ENCODE assay signal across 1 cellular context in the genomic region with DNA sequence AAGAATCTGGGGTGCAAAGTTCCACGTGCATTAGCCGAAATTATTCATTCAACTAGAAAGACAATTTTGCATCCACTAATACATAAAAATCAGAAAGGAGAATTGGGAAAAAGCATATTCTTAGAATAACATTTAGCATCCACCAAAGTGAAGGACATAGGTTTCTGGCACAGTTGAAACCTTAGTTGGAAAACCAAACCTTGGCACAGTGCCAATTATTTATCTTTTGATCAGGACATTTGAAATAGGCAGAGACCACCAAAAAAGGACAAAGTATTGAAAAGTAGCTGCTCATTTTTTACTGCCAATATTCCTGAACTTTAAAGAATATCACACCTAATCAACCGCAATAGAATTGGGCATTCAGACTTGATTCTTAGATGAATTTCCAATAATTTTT.
A peak's percentile ranks its signal among the peaks of the same experiment; 100 is the strongest.
TF ChIP-seq lines count a peak whose summit lies in the region.

No MANE protein-coding gene starts in this region.

TF ChIP-seq in HEK293, 187 proteins besides CTCF, POLR2A, EP300 and RAD21 (continued from another document):
- TF ChIP-seq ZBTB44 (tag by site-specific recombination; IDR thresholded peaks at IDR 0.05) (peak; percentile 57), ZNF677 (tag by site-specific recombination; IDR thresholded peaks at IDR 0.05) (peak; percentile 47; the same call in 1 of the 2 replicates), ZNF626 (tag by site-specific recombination; IDR thresholded peaks at IDR 0.05) (no peak), ZNF274 (IDR thresholded peaks at IDR 0.05; ENCODE audit: low read length) (no peak), ZNF274 (tag by site-specific recombination; IDR thresholded peaks at IDR 0.05; ENCODE audit: borderline replicate concordance) (no peak), ZBTB49 (tag by site-specific recombination; IDR thresholded peaks at IDR 0.05; ENCODE audit: low read depth) (no peak), ZNF223 (tag by site-specific recombination; IDR thresholded peaks at IDR 0.05) (no peak)
